ENCODE assay signal across 27 cellular contexts in genomic region chr6:92376711-92377110, GRCh38.
DNase-seq lines count a peak whose midpoint lies in the region; ATAC-seq, FAIRE-seq and TF ChIP-seq lines count a peak whose summit lies in the region.
"Had no signal": no experiment of that assay in that cellular context is flagged by ENCODE, and none has a peak within 500 bp of the region (broad histone marks: within the 10 kb centered on the region; RNA-seq: fewer than 3 reads in every experiment).

No MANE protein-coding gene starts in this region.

- no peak overlapping the region for H2AFZ ChIP-seq in HepG2 (ENCODE audit: low read length)

- H3K9me3 ChIP-seq in HepG2 (ENCODE audit: low read length) = no peaks in the 10 kb centered on the region
- no peaks in the 10 kb centered on the region for H3K9me3 ChIP-seq in right lobe of liver
- no peaks in the 10 kb centered on the region for H3K9me3 ChIP-seq in esophagus squamous epithelium
- H3K9me3 ChIP-seq: A549, prostate gland, transverse colon had no signal

- H3K9ac ChIP-seq in HepG2 (ENCODE audit: insufficient read depth, low read depth, low read length) = no peak overlapping the region

- TF ChIP-seq POLR2A in HepG2 (IDR thresholded peaks at IDR 0.05; ENCODE audit: insufficient read depth in 1 of 2, low read depth in 2 of 2, low read length in 2 of 2) = no peak
- no peak for TF ChIP-seq POLR2A in right lobe of liver (IDR thresholded peaks at IDR 0.05)
- TF ChIP-seq POLR2A in esophagus squamous epithelium (IDR thresholded peaks at IDR 0.05) = no peak

- CTCF ChIA-PET in HepG2 (lab: Yijun Ruan, JAX; ENCODE audit: low intra/inter-chr PET ratio, low total read pairs) = no interaction called here

- no peak for TF ChIP-seq CTCF in HepG2 (CRISPR knock-in tag; IDR thresholded peaks at IDR 0.05)
- TF ChIP-seq CTCF in right lobe of liver (IDR thresholded peaks at IDR 0.05) = no peak
- no peak for TF ChIP-seq CTCF in esophagus squamous epithelium (IDR thresholded peaks at IDR 0.05)

- no peaks in the 10 kb centered on the region for H3K79me2 ChIP-seq in HepG2 (ENCODE audit: insufficient read depth, low read length)

- H3K36me3 ChIP-seq in HepG2 (replicated peaks in 1 of 2; ENCODE audit: control insufficient read depth in 1 of 2, insufficient read depth in 2 of 2, low read length in 2 of 2) (no peaks in the 10 kb centered on the region), right lobe of liver (no peaks in the 10 kb centered on the region), esophagus squamous epithelium (no peaks in the 10 kb centered on the region)
- H3K36me3 ChIP-seq: prostate gland, transverse colon had no signal

- H4K20me1 ChIP-seq in HepG2 (ENCODE audit: insufficient read depth, low read length) = no peaks in the 10 kb centered on the region

- in situ Hi-C loops in HepG2 (cut with HindIII; ENCODE audit: extremely low pct_ligation_motif_present, low pct_unique_long_range_greater_than_20kb) = no loop called here

- H3K4me2 ChIP-seq in HepG2 (ENCODE audit: low read depth, low read length) = no peak overlapping the region
- H3K4me2 ChIP-seq: A549 had no signal

- H3K4me3 ChIP-seq in HepG2 (replicated peaks in 1 of 3; ENCODE audit: insufficient read depth in 1 of 3, low read depth in 2 of 3, low read length in 3 of 3) (no peak overlapping the region), right lobe of liver (no peak overlapping the region), esophagus squamous epithelium (no peak overlapping the region)
- H3K4me3 ChIP-seq: A549, lung, prostate gland, transverse colon had no signal

- POLR2A ChIA-PET in HepG2 (lab: Yijun Ruan, JAX) = no interaction called here

- no peak for ATAC-seq in HepG2
- ATAC-seq in right lobe of liver = no peak
- ATAC-seq in left colon = no peak
- ATAC-seq in GM18498 (IDR thresholded peaks at IDR 0.05; ENCODE audit: unreplicated experiment) = no peak
- ATAC-seq: A549 had no signal

- no peak for FAIRE-seq in HepG2 (lab: Jason Lieb, UNC)
- FAIRE-seq: A549, GM19239 had no signal

- BruUV-seq in HepG2 (replicated peaks; lab: Mats Ljungman, UMichigan) = no TSS peak

- no peaks in the 10 kb centered on the region; a peak in 1 of 5 replicates for H3K27me3 ChIP-seq in HepG2 (ENCODE audit: control insufficient read depth in 1 of 2, insufficient read depth in 2 of 2, low read length in 2 of 2)
- no peaks in the 10 kb centered on the region for H3K27me3 ChIP-seq in right lobe of liver
- no peaks in the 10 kb centered on the region for H3K27me3 ChIP-seq in esophagus squamous epithelium
- H3K27me3 ChIP-seq: transverse colon had no signal

- peaks cover 11% of the 10 kb centered on the region for H3K4me1 ChIP-seq in HepG2 (ENCODE audit: insufficient read depth, low read length)
- no peaks in the 10 kb centered on the region for H3K4me1 ChIP-seq in right lobe of liver
- H3K4me1 ChIP-seq in esophagus squamous epithelium = no peaks in the 10 kb centered on the region
- H3K4me1 ChIP-seq: A549, prostate gland, transverse colon had no signal

- DNase-seq in HepG2 (ENCODE audit: low spot score) (no peak), right lobe of liver (no peak), dermis blood vessel endothelial cell (peak; percentile 20), midbrain (lab: John Stamatoyannopoulos, UW) (peak; percentile 15), left colon (no peak), esophagus squamous epithelium (lab: John Stamatoyannopoulos, UW) (no peak), NOMO-1 (lab: John Stamatoyannopoulos, UW; ENCODE audit: unreplicated experiment in 2 of 2) (no peak)
- DNase-seq: activated CD4-positive, alpha-beta T cell treated with anti-CD3 and anti-CD28 coated beads for 48 hours; activated CD8-positive, alpha-beta memory T cell treated with anti-CD3 and anti-CD28 coated beads for 24 hours; activated effector memory CD4-positive, alpha-beta T cell treated with anti-CD3 and anti-CD28 coated beads, Interleukin-2, amount 50 U/mL, for 16 hours; activated naive CD8-positive, alpha-beta T cell treated with anti-CD3 and anti-CD28 coated beads, Interleukin-2, amount 10 ng/mL, durations not matched to agents 7 days and 5 days; COR-L47; DMS79; GF-D8; H7; kidney glomerular epithelial cell; NCI-H1092 treated with DMSO at 0.1 percent for 48 hours; NCI-H1930; NCI-H2227 treated with DMSO at 0.1 percent for 48 hours; NCI-H774; transverse colon had no signal

- intact Hi-C loops in HepG2 (cut with micrococcal nuclease; ENCODE audit: unreplicated experiment) (no loop called here), right lobe of liver (cut with DNase I) (no loop called here), left colon (cut with DNase I, micrococcal nuclease) (no loop called here), esophagus squamous epithelium (cut with DNase I) (no loop called here)

- TF ChIP-seq RAD21 in HepG2 (CRISPR knock-in tag; IDR thresholded peaks at IDR 0.05) = no peak

- TF ChIP-seq EP300 in HepG2 (IDR thresholded peaks at IDR 0.05; ENCODE audit: low read depth in 2 of 2, low read length in 2 of 2) (no peak), HepG2 (CRISPR knock-in tag; IDR thresholded peaks at IDR 0.05; ENCODE audit: borderline replicate concordance) (no peak)

- WGBS in HepG2 (ENCODE audit: low lambda C conversion rate) = 39% methylated on average over 3 of the region's 3 CpGs
- 28% methylated on average over 3 of the region's 3 CpGs for WGBS in right lobe of liver (ENCODE audit: insufficient coverage, low coverage, low lambda C conversion rate, missing lambda C conversion rate)
- 29 to 32% methylated on average over 3 of the region's 3 CpGs for WGBS in esophagus squamous epithelium, 2 donors

- no peak overlapping the region for H3K27ac ChIP-seq in HepG2 (ENCODE audit: extremely low read length, insufficient read depth, low read length)
- H3K27ac ChIP-seq in right lobe of liver = no peak overlapping the region
- no peak overlapping the region for H3K27ac ChIP-seq in esophagus squamous epithelium
- H3K27ac ChIP-seq: A549, prostate gland, transverse colon, VCaP had no signal

TF ChIP-seq in HepG2, 621 proteins besides CTCF, POLR2A, EP300 and RAD21:
- TF ChIP-seq ZNF768 (CRISPR knock-in tag; IDR thresholded peaks at IDR 0.05) (no peak), TP53 (CRISPR knock-in tag; conservative IDR thresholded peaks at IDR 0.05) (no peak), NFIC (IDR thresholded peaks at IDR 0.05; ENCODE audit: low read length) (no peak), U2AF2 (IDR thresholded peaks at IDR 0.05; ENCODE audit: low read depth, low read length) (no peak), CREB1 (IDR thresholded peaks at IDR 0.05) (peak; percentile 40; the same call in 1 of the 2 replicates), CREB1 (CRISPR knock-in tag; IDR thresholded peaks at IDR 0.05) (no peak)

Comparison
In these comparisons a context has a peak if more than half of its experiments do, and no peak if none do; other contexts are left out.
1. DNase-seq: peak in dermis blood vessel endothelial cell (single experiment) and midbrain (single experiment); none in HepG2 (single experiment), right lobe of liver (0 of 3), left colon (0 of 2), esophagus squamous epithelium (single experiment) and NOMO-1 (0 of 2).